ENCODE assay signal across 24 cellular contexts in the genomic region with DNA sequence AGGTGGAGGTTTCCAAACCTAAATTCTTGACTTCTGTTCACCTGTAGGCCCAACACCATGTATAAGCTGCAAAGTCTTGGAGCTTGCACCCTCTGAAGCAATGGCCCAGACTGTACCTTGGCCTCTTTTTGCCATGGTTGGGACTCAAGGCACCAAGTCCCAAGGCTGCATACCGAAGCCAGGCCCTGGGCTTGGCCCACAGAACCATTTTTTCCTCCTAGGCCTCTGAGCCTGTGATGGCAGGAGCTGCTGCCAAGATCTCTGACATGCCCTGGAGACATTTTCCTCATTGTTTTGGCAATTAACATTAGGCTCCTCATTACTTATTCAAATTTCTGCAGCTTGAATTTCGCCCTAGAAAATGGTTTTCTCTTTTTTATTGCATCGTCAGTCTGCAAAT.
A peak's percentile ranks its signal among the peaks of the same experiment; 100 is the strongest.
DNase-seq lines count a peak whose midpoint lies in the region; ATAC-seq, FAIRE-seq and TF ChIP-seq lines count a peak whose summit lies in the region.
"Had no signal": no experiment of that assay in that cellular context is flagged by ENCODE, and none has a peak within 500 bp of the region (broad histone marks: within the 10 kb centered on the region; RNA-seq: fewer than 3 reads in every experiment).

No MANE protein-coding gene starts in this region.

- no peak for ATAC-seq in K562
- ATAC-seq in GM18858 (IDR thresholded peaks at IDR 0.05; ENCODE audit: unreplicated experiment) = no peak
- ATAC-seq: GM12878 had no signal

- no peak for TF ChIP-seq RAD21 in K562 (CRISPR knock-in tag; conservative IDR thresholded peaks at IDR 0.05 in 1 of 2, IDR thresholded peaks at IDR 0.05 in 1 of 2)

- H3K27me3 ChIP-seq in BLaER1 = no peaks in the 10 kb centered on the region
- H3K27me3 ChIP-seq in K562 (ENCODE audit: control insufficient read depth in 2 of 2, insufficient read depth in 2 of 2, low read length in 2 of 2) = no peaks in the 10 kb centered on the region
- H3K27me3 ChIP-seq in spleen (replicated peaks in 1 of 7) = no peaks in the 10 kb centered on the region

- H3K9ac ChIP-seq in BLaER1 (no peak overlapping the region), K562 (ENCODE audit: insufficient read depth in 1 of 2, low read depth in 2 of 2, low read length in 2 of 2) (no peak overlapping the region)

- H3K36me3 ChIP-seq in BLaER1 (peaks cover 12% of the 10 kb centered on the region; the same call in 1 of the 2 replicates), K562 (ENCODE audit: control insufficient read depth, insufficient read depth, low read length) (no peaks in the 10 kb centered on the region), spleen (no peaks in the 10 kb centered on the region)

- no peaks in the 10 kb centered on the region for H3K9me1 ChIP-seq in K562 (ENCODE audit: control insufficient read depth, insufficient read depth, low read length)

- FAIRE-seq in K562 (lab: Jason Lieb, UNC) = no peak
- FAIRE-seq: A204.1, GM12878, GM12892, GM18507 had no signal

- H4K20me1 ChIP-seq in BLaER1 (no peaks in the 10 kb centered on the region), K562 (replicated peaks; ENCODE audit: control insufficient read depth, insufficient read depth, low read length) (no peaks in the 10 kb centered on the region)

- TF ChIP-seq CTCF in K562 (IDR thresholded peaks at IDR 0.05 in 2 of 3, conservative IDR thresholded peaks at IDR 0.05 in 1 of 3; ENCODE audit: insufficient read depth in 2 of 3, low read depth in 1 of 3, low read length in 3 of 3) (no peak), spleen (IDR thresholded peaks at IDR 0.05 in 8 of 11, conservative IDR thresholded peaks at IDR 0.05 in 3 of 11) (no peak)

- CTCF ChIA-PET in K562 (lab: Yijun Ruan, JAX; ENCODE audit: low intra/inter-chr PET ratio) = no interaction called here

- no peak for TF ChIP-seq POLR2A in K562 (conservative IDR thresholded peaks at IDR 0.05)
- TF ChIP-seq POLR2A in spleen (IDR thresholded peaks at IDR 0.05) = no peak

- H3K4me1 ChIP-seq in BLaER1 (peaks cover 14% of the 10 kb centered on the region), K562 (replicated peaks in 1 of 2; ENCODE audit: control insufficient read depth in 2 of 2, insufficient read depth in 2 of 2, low read length in 2 of 2) (no peaks in the 10 kb centered on the region), spleen (no peaks in the 10 kb centered on the region)

- no peaks in the 10 kb centered on the region for H3K79me2 ChIP-seq in K562 (ENCODE audit: control insufficient read depth, insufficient read depth, low read length)

- H3K4me3 ChIP-seq in BLaER1 (peak overlapping the region; percentile 29), K562 (no peak overlapping the region), spleen (no peak overlapping the region)
- H3K4me3 ChIP-seq: GM12878 had no signal

- intact Hi-C loops in K562 (cut with micrococcal nuclease) = no loop called here
- intact Hi-C loops in spleen (cut with DNase I; ENCODE audit: low total_unique reads) = no loop called here

- 5% methylated on average over 3 of the region's 3 CpGs for WGBS in K562 (ENCODE audit: insufficient coverage, low coverage, missing lambda C conversion rate)
- WGBS in spleen, 5 donors = 70 to 79% (median 78%) methylated on average over 3 of the region's 3 CpGs

- POLR2A ChIA-PET in K562 (lab: Yijun Ruan, JAX) = no interaction called here

- in situ Hi-C loops in K562 (cut with MboI) = no loop called here

- no peak for TF ChIP-seq EP300 in K562 (IDR thresholded peaks at IDR 0.05; ENCODE audit: low read length)

- no peak overlapping the region for H2AFZ ChIP-seq in K562 (ENCODE audit: low read depth, low read length)

- H3K4me2 ChIP-seq in BLaER1 (no peak overlapping the region), K562 (ENCODE audit: insufficient read depth, low read length) (no peak overlapping the region)

- H3K9me3 ChIP-seq in BLaER1 (peaks cover 66% of the 10 kb centered on the region), K562 (replicated peaks; ENCODE audit: control insufficient read depth, insufficient read depth, low read depth, low read length) (peaks cover 2% of the 10 kb centered on the region; the same call in 1 of the 2 replicates), spleen (peaks cover 0 to 37% (median 24%) of the 10 kb centered on the region in 8 donors)

- no peak for DNase-seq in K562 (ENCODE audit: extremely low read depth in 1 of 4, low spot score in 3 of 4)
- DNase-seq in spleen = peak; percentile 32
- no peak for DNase-seq in GM19238 (ENCODE audit: insufficient read length, low spot score)
- no peak for DNase-seq in activated gamma-delta T cell treated with Interleukin-2 at 50 U/mL for 16 hours
- DNase-seq: 8988T; AML-193; C1 segment of cervical spinal cord; CD4-positive, alpha-beta memory T cell; CD4-positive, CD25-positive, alpha-beta regulatory T cell; CD8-positive, alpha-beta memory T cell; COR-L47; DMS 273 treated with DMSO at 0.1 percent for 48 hours; DMS153; DMS53; DMS79; DND-41; EL; GDM1 had no signal

- no TSS peak for BruUV-seq in K562 (replicated peaks; lab: Mats Ljungman, UMichigan)

- H3K27ac ChIP-seq in BLaER1 = no peak overlapping the region
- H3K27ac ChIP-seq in K562 (ENCODE audit: extremely low read depth, low read depth, low read length) = no peak overlapping the region
- no peak overlapping the region for H3K27ac ChIP-seq in spleen

TF ChIP-seq in K562, 482 proteins besides CTCF, POLR2A, EP300 and RAD21:
- TF ChIP-seq ZFP36 (IDR thresholded peaks at IDR 0.05; ENCODE audit: low read depth, low read length, partially characterized antibody) (peak; percentile 60), FOXJ3 (CRISPR knock-in tag; IDR thresholded peaks at IDR 0.05) (no peak)
TF ChIP-seq in K562: peak in this region for 1.
